16 cellular contexts compared by ENCODE assay signal in the genomic region with DNA sequence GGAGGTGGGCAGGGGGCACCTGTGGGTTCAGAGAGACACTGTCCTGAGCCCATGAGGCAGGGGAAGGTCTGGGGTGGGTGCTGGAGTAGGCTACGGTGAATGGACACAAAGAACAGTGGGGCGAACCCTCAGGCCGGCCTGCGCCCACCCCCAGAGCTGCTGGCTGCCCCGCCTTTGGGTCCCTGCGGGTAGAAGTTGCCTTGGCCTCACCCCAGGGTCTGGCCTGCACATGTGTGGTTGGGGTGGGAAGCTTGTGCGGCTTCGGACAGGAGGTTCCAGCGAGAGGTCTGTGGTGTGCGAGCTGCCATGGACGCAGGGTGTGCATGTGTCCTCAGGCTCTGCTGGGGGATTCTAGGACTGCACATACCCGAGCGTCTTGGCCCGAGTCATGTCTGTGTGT. TPM values are rescaled to one million over a fixed set of nuclear protein-coding genes. Genes with fewer than 3 reads are reported as not detected.
DNase-seq lines count a peak whose midpoint lies in the region; ATAC-seq, FAIRE-seq and TF ChIP-seq lines count a peak whose summit lies in the region.
"Had no signal": no experiment of that assay in that cellular context is flagged by ENCODE, and none has a peak within 500 bp of the region (broad histone marks: within the 10 kb centered on the region; RNA-seq: fewer than 3 reads in every experiment).

No MANE protein-coding gene starts in this region.

- TF ChIP-seq EP300 in K562 (IDR thresholded peaks at IDR 0.05; ENCODE audit: low read length) (no peak), neural cell (conservative IDR thresholded peaks at IDR 0.05; ENCODE audit: poor library complexity, severe bottlenecking) (no peak)

- CTCF ChIA-PET in K562 (lab: Yijun Ruan, JAX; ENCODE audit: low intra/inter-chr PET ratio), result no interaction called here

- intact Hi-C loops in K562 (cut with micrococcal nuclease), result no loop called here

- no peak overlapping the region for H2AFZ ChIP-seq in K562 (ENCODE audit: low read depth, low read length)
- no peak overlapping the region for H2AFZ ChIP-seq in neural cell (ENCODE audit: low read depth, low read length)
- H2AFZ ChIP-seq: GM23248 had no signal

- H3K27ac ChIP-seq in K562 (ENCODE audit: extremely low read depth, low read depth, low read length) (no peak overlapping the region), neural cell (ENCODE audit: low read length) (peak overlapping the region; percentile 75)
- H3K27ac ChIP-seq: 22Rv1, BLaER1, GM23248 had no signal

- in situ Hi-C loops in K562 (cut with MboI), result no loop called here

- ATAC-seq in K562, result peak; percentile 40; the same call in 2 of the 3 replicates

- H3K27me3 ChIP-seq in K562 (ENCODE audit: control insufficient read depth in 2 of 2, insufficient read depth in 2 of 2, low read length in 2 of 2) (peaks cover 30 to 69% of the 10 kb centered on the region in 2 experiments; a peak in 4 of 5 replicates), neural cell (ENCODE audit: insufficient read depth, low read depth, low read length) (no peaks in the 10 kb centered on the region)

- no peak for FAIRE-seq in K562 (lab: Jason Lieb, UNC)

- no peak for TF ChIP-seq POLR2A in K562 (conservative IDR thresholded peaks at IDR 0.05)

- H3K36me3 ChIP-seq in K562 (ENCODE audit: control insufficient read depth, insufficient read depth, low read length) (no peaks in the 10 kb centered on the region), neural cell (ENCODE audit: insufficient read depth, low read length) (peaks cover 4% of the 10 kb centered on the region)
- H3K36me3 ChIP-seq: BLaER1 had no signal

- H3K4me1 ChIP-seq in K562 (replicated peaks in 1 of 2; ENCODE audit: control insufficient read depth in 2 of 2, insufficient read depth in 2 of 2, low read length in 2 of 2), result no peaks in the 10 kb centered on the region; a peak in 1 of 5 replicates
- H3K4me1 ChIP-seq: Caco-2 had no signal

- no peaks in the 10 kb centered on the region for H3F3A ChIP-seq in neural cell (ENCODE audit: insufficient read depth, low read length, poor library complexity, severe bottlenecking)

- WGBS in K562 (ENCODE audit: insufficient coverage, low coverage, missing lambda C conversion rate), result 4% methylated on average over 14 of the region's 14 CpGs

- no peak overlapping the region for H3K9ac ChIP-seq in K562 (ENCODE audit: insufficient read depth in 1 of 2, low read depth in 2 of 2, low read length in 2 of 2)
- peak overlapping the region; percentile 41 for H3K9ac ChIP-seq in neural cell (ENCODE audit: low read length)
- H3K9ac ChIP-seq: BLaER1, GM23248 had no signal

- POLR2A ChIA-PET in K562 (lab: Yijun Ruan, JAX), result interaction anchor here (0.8 kb wide), 1 partner anchor 16 kb away, joined by 3 read pairs; no protein-coding TSS in a partner anchor

- H4K20me1 ChIP-seq in K562 (replicated peaks; ENCODE audit: control insufficient read depth, insufficient read depth, low read length) (peaks cover 19% of the 10 kb centered on the region), neural cell (ENCODE audit: insufficient read depth) (no peaks in the 10 kb centered on the region)
- H4K20me1 ChIP-seq: BLaER1 had no signal

- TF ChIP-seq CTCF in K562 (IDR thresholded peaks at IDR 0.05 in 2 of 3, conservative IDR thresholded peaks at IDR 0.05 in 1 of 3; ENCODE audit: insufficient read depth in 2 of 3, low read depth in 1 of 3, low read length in 3 of 3), result no peak
- TF ChIP-seq CTCF in neural cell (IDR thresholded peaks at IDR 0.05; ENCODE audit: poor library complexity, severe bottlenecking), result no peak

- no peak overlapping the region for H3K4me3 ChIP-seq in K562
- peak overlapping the region; percentile 39 for H3K4me3 ChIP-seq in neural cell (ENCODE audit: low read length)
- H3K4me3 ChIP-seq: BLaER1, GM23248 had no signal

- H3K9me2 ChIP-seq in neural cell (ENCODE audit: insufficient read depth, low read length), result no peaks in the 10 kb centered on the region

- DNase-seq in NCI-H1092 treated with DMSO at 0.1 percent for 48 hours (lab: John Stamatoyannopoulos, UW) (peak; percentile 40), NCI-H1092 (lab: John Stamatoyannopoulos, UW) (no peak), K562 (ENCODE audit: extremely low read depth in 1 of 4, low spot score in 3 of 4) (no peak), NCI-H69 (lab: John Stamatoyannopoulos, UW) (no peak), OCI-M2 (lab: John Stamatoyannopoulos, UW; ENCODE audit: unreplicated experiment) (no peak), T-helper 2 cell (no peak)
- DNase-seq: AML-193; Caco-2; CD8-positive, alpha-beta memory T cell; DMS53; GF-D8; GM23248; H9 had no signal

- no peaks in the 10 kb centered on the region for H3K9me1 ChIP-seq in K562 (ENCODE audit: control insufficient read depth, insufficient read depth, low read length)

- no TSS peak for BruUV-seq in K562 (replicated peaks; lab: Mats Ljungman, UMichigan)

- H3K4me2 ChIP-seq in K562 (ENCODE audit: insufficient read depth, low read length), result no peak overlapping the region
- no peak overlapping the region for H3K4me2 ChIP-seq in neural cell (ENCODE audit: low read length)
- H3K4me2 ChIP-seq: BLaER1 had no signal

- no peak for TF ChIP-seq RAD21 in K562 (CRISPR knock-in tag; conservative IDR thresholded peaks at IDR 0.05 in 1 of 2, IDR thresholded peaks at IDR 0.05 in 1 of 2)
- no peak for TF ChIP-seq RAD21 in neural cell (conservative IDR thresholded peaks at IDR 0.05)

- H3K9me3 ChIP-seq in K562 (replicated peaks; ENCODE audit: control insufficient read depth, insufficient read depth, low read depth, low read length) (no peaks in the 10 kb centered on the region), neural cell (ENCODE audit: low read length) (no peaks in the 10 kb centered on the region)
- H3K9me3 ChIP-seq: BLaER1, Caco-2 had no signal

- H3K79me2 ChIP-seq in K562 (ENCODE audit: control insufficient read depth, insufficient read depth, low read length) (no peaks in the 10 kb centered on the region), neural cell (replicated peaks; ENCODE audit: insufficient read depth, low read length) (no peaks in the 10 kb centered on the region)

TF ChIP-seq in K562, 482 proteins besides CTCF, POLR2A, EP300 and RAD21:
- TF ChIP-seq RBM39 (optimal IDR thresholded peaks at IDR 0.05; ENCODE audit: low read depth, low read length), result no peak
- no peak for TF ChIP-seq NEUROD1 (IDR thresholded peaks at IDR 0.05; ENCODE audit: borderline replicate concordance, low read depth, low read length, partially characterized antibody)
- TF ChIP-seq BDP1 (IDR thresholded peaks at IDR 0.05; ENCODE audit: insufficient read depth, insufficient read length), result no peak
- TF ChIP-seq NELFE (IDR thresholded peaks at IDR 0.05; ENCODE audit: insufficient read depth, insufficient read length), result no peak
- TF ChIP-seq, protein P1, sequence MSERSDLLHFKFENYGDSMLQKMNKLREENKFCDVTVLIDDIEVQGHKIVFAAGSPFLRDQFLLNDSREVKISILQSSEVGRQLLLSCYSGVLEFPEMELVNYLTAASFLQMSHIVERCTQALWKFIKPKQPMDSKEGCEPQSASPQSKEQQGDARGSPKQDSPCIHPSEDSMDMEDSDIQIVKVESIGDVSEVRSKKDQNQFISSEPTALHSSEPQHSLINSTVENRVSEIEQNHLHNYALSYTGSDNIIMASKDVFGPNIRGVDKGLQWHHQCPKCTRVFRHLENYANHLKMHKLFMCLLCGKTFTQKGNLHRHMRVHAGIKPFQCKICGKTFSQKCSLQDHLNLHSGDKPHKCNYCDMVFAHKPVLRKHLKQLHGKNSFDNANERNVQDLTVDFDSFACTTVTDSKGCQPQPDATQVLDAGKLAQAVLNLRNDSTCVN (CRISPR knock-in tag; IDR thresholded peaks at IDR 0.05), result no peak
TF ChIP-seq in K562: peak in this region for 0.

TF ChIP-seq in neural cell, 6 proteins besides CTCF, POLR2A, EP300 and RAD21 (continues in another document):
- TF ChIP-seq EZH2 (IDR thresholded peaks at IDR 0.05; ENCODE audit: borderline replicate concordance, insufficient read depth, low read length, poor library complexity, severe bottlenecking) (no peak), POLR2AphosphoS5 (IDR thresholded peaks at IDR 0.05) (no peak), SMC3 (conservative IDR thresholded peaks at IDR 0.05; ENCODE audit: poor library complexity) (no peak)

RNA-seq across cellular contexts. Expression of a gene that starts 20.6 kb away (rescaled TPM):
- 0.88 and 0.93 TPM in 2 replicates for total RNA-seq in K562 (2011; cell fraction: chromatin; rRNA removed; ENCODE audit: low replicate concordance)
- 0.39 and 0.50 TPM in 2 replicates for total RNA-seq in K562 (2011; cell fraction: nucleolus; rRNA removed)
- 0.44 and 0.76 TPM in 2 replicates for total RNA-seq in K562 (2011; cell fraction: nucleoplasm; rRNA removed)
- total RNA-seq in K562 (2014; rRNA removed) (0.14 and 0.37 TPM in 2 replicates), K562 (2014; rRNA removed; fragmentation: Illumina TruSeq; extraction: Trizol) (0.03 and 0.07 TPM in 2 replicates), K562 (2015; rRNA removed; fragmentation: Illumina TruSeq; extraction: Trizol) (0.14 and 0.19 TPM in 2 replicates), K562 (2021) (0.56 and 0.60 TPM in 2 replicates)
- polyA plus RNA-seq in K562 (2011; rRNA removed) (0.26 and 0.28 TPM in 2 replicates), K562 (2014; fragmentation: Illumina TruSeq; extraction: Trizol) (0.42 and 0.68 TPM in 2 replicates), K562 (2014; fragmentation: Nextera tagmentation; extraction: Ambion mirVana) (under 1 TPM; 0.03 TPM), K562 (2014; rRNA removed) (0.61 and 1.1 TPM in 2 replicates), neural cell (7.7 and 12.4 TPM in 2 replicates)
- polyA plus RNA-seq in K562 (2011; cell fraction: cytosol; rRNA removed), result 0.12 and 0.46 TPM in 2 replicates
- polyA plus RNA-seq in K562 (2011; cell fraction: nucleus; rRNA removed), result 0.88 and 1.2 TPM in 2 replicates
- polyA plus RNA-seq in K562 (2012), result 0.33 and 0.73 TPM in 2 replicates
- polyA minus RNA-seq in K562 (2011; rRNA and poly(A)+ RNA removed), result 0.11 and 0.12 TPM in 2 replicates
- not detected in 2 replicates for polyA minus RNA-seq in K562 (2011; cell fraction: cytosol; rRNA and poly(A)+ RNA removed)
- 0.40 and 0.56 TPM in 2 replicates for polyA minus RNA-seq in K562 (2011; cell fraction: nucleus; rRNA and poly(A)+ RNA removed)
- 10.7 and 18.9 TPM in 2 replicates for polyA minus RNA-seq in neural cell
